In genomic region chr20:63653041-63653973, GRCh38 we compare ENCODE assay signal across 1 cellular context.
TF ChIP-seq lines count a peak whose summit lies in the region.

STMN3 (minus strand) TSS chr20:63653424; CDS start chr20:63653345, 79 bp downstream.

TF ChIP-seq in HepG2, 621 proteins besides CTCF, POLR2A, EP300 and RAD21 (continued from another document and continues in another):
- TF ChIP-seq ZNF280D (CRISPR knock-in tag; IDR thresholded peaks at IDR 0.05) = peak; percentile 84
- 0 out of 2 replicates have a peak, but pooled peaks have one; percentile 43 for TF ChIP-seq ZNF317 (CRISPR knock-in tag; IDR thresholded peaks at IDR 0.05)
- peak; percentile 85; the same call in 1 of the 2 replicates for TF ChIP-seq PAWR (CRISPR knock-in tag; IDR thresholded peaks at IDR 0.05; ENCODE audit: borderline replicate concordance)
- peak; percentile 45; the same call in 1 of the 2 replicates for TF ChIP-seq NFE2L1 (CRISPR knock-in tag; IDR thresholded peaks at IDR 0.05; ENCODE audit: borderline replicate concordance)
- TF ChIP-seq ZNF430 (CRISPR knock-in tag; IDR thresholded peaks at IDR 0.05) = peak; percentile 99
- no peak for TF ChIP-seq ZNF597 (CRISPR knock-in tag; IDR thresholded peaks at IDR 0.05)
- TF ChIP-seq ARID2 (CRISPR knock-in tag; IDR thresholded peaks at IDR 0.05; ENCODE audit: borderline replicate concordance) = peak; percentile 82; the same call in 1 of the 2 replicates
- TF ChIP-seq ZNF367 (CRISPR knock-in tag; IDR thresholded peaks at IDR 0.05; ENCODE audit: borderline replicate concordance) = peak; percentile 86; the same call in 1 of the 2 replicates
- peak; percentile 95 for TF ChIP-seq FOXO1 (CRISPR knock-in tag; IDR thresholded peaks at IDR 0.05)
- no peak for TF ChIP-seq PCBP2 (optimal IDR thresholded peaks at IDR 0.05; ENCODE audit: low read depth, low read length, poor library complexity, severe bottlenecking)
- peak; percentile 95; the same call in 1 of the 2 replicates for TF ChIP-seq ZBTB1 (CRISPR knock-in tag; IDR thresholded peaks at IDR 0.05; ENCODE audit: borderline replicate concordance)
- peak; percentile 97 for TF ChIP-seq MZF1 (CRISPR knock-in tag; IDR thresholded peaks at IDR 0.05; ENCODE audit: borderline replicate concordance)
- TF ChIP-seq ZNF12 (CRISPR knock-in tag; IDR thresholded peaks at IDR 0.05) = peak; percentile 95
- TF ChIP-seq STAT6 (CRISPR knock-in tag; IDR thresholded peaks at IDR 0.05; ENCODE audit: borderline replicate concordance) = no peak
- TF ChIP-seq KLF12 (CRISPR knock-in tag; IDR thresholded peaks at IDR 0.05; ENCODE audit: borderline replicate concordance) = peak; percentile 94
- TF ChIP-seq ISL2 (CRISPR knock-in tag; IDR thresholded peaks at IDR 0.05) = peak; percentile 84
- TF ChIP-seq ZNF274 (CRISPR knock-in tag; IDR thresholded peaks at IDR 0.05) = peak; percentile 97
- TF ChIP-seq THAP11 (CRISPR knock-in tag; IDR thresholded peaks at IDR 0.05) = peak; percentile 91
- TF ChIP-seq RARA (CRISPR knock-in tag; IDR thresholded peaks at IDR 0.05) = peak; percentile 90
- TF ChIP-seq RFXANK (CRISPR knock-in tag; IDR thresholded peaks at IDR 0.05) = peak; percentile 95; the same call in 1 of the 2 replicates
- peak; percentile 62; the same call in 1 of the 2 replicates for TF ChIP-seq PAXIP1 (CRISPR knock-in tag; conservative IDR thresholded peaks at IDR 0.05)
- TF ChIP-seq SMARCE1 (IDR thresholded peaks at IDR 0.05; ENCODE audit: borderline replicate concordance) = no peak
- peak; percentile 98 for TF ChIP-seq NKX3-1 (CRISPR knock-in tag; IDR thresholded peaks at IDR 0.05)
- TF ChIP-seq ZNF142 (CRISPR knock-in tag; IDR thresholded peaks at IDR 0.05) = peak; percentile 94
- peak; percentile 96 for TF ChIP-seq NR3C1 (CRISPR knock-in tag; IDR thresholded peaks at IDR 0.05)
- no peak for TF ChIP-seq CREB1 (IDR thresholded peaks at IDR 0.05)
- no peak for TF ChIP-seq CREB1 (CRISPR knock-in tag; IDR thresholded peaks at IDR 0.05)
- peak; percentile 99 for TF ChIP-seq HOXA9 (CRISPR knock-in tag; IDR thresholded peaks at IDR 0.05; ENCODE audit: borderline replicate concordance)
- peak; percentile 99 for TF ChIP-seq HES4 (CRISPR knock-in tag; IDR thresholded peaks at IDR 0.05; ENCODE audit: borderline replicate concordance)
- peak; percentile 96 for TF ChIP-seq ZNF552 (CRISPR knock-in tag; IDR thresholded peaks at IDR 0.05; ENCODE audit: borderline replicate concordance)
- TF ChIP-seq ZBTB43 (CRISPR knock-in tag; conservative IDR thresholded peaks at IDR 0.05) = peak; percentile 95
- TF ChIP-seq NBN (conservative IDR thresholded peaks at IDR 0.05) = no peak
- no peak for TF ChIP-seq TRIM22 (IDR thresholded peaks at IDR 0.05)
- peak; percentile 73; the same call in 1 of the 2 replicates for TF ChIP-seq ZNF770 (CRISPR knock-in tag; IDR thresholded peaks at IDR 0.05)
- peak; percentile 59; the same call in 1 of the 2 replicates for TF ChIP-seq ESRRA (CRISPR knock-in tag; IDR thresholded peaks at IDR 0.05; ENCODE audit: low read depth)
- peak; percentile 100 for TF ChIP-seq KLF11 (CRISPR knock-in tag; IDR thresholded peaks at IDR 0.05)
- TF ChIP-seq PTBP1 (IDR thresholded peaks at IDR 0.05; ENCODE audit: low read depth, low read length, poor library complexity, severe bottlenecking) = no peak
